ENCODE assay signal across 19 cellular contexts in the genomic region with DNA sequence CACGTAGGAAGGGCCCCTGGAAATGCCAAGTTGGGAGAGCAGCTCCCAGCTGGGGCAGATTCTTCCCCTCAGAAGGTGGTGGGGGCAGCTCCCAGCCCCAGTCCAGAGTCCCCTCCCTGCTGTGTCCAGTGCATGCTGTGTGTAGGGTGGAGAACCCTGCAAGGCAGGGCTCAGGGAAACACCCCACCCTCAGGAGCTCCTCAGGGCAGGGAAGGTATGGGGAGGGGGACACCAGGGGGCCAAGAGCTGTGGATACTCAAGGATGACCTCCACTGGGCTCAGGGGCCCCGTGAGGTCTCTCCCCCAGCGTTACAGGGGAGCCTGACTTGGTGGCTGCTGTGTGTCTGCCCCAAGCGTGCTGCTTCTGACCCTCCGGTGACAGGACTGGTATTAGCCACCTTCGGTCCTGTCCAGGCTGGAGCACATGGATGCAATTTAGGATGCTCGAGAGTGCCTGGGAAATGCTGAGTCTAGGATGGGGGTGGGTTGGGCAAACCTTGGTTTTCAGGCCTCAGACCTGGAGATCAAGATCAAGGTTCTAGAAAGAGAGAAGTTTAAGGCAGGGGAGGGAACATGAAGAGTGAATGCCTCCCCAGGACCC. TPM values are rescaled to one million over a fixed set of nuclear protein-coding genes. Genes with fewer than 3 reads are reported as not detected.
DNase-seq lines count a peak whose midpoint lies in the region; ATAC-seq, FAIRE-seq and TF ChIP-seq lines count a peak whose summit lies in the region.
"Had no signal": no experiment of that assay in that cellular context is flagged by ENCODE, and none has a peak within 500 bp of the region (broad histone marks: within the 10 kb centered on the region; RNA-seq: fewer than 3 reads in every experiment).

No MANE protein-coding gene starts in this region.

- no peak for ATAC-seq in HG02938 (IDR thresholded peaks at IDR 0.05; ENCODE audit: unreplicated experiment)

- H4K20me1 ChIP-seq in BLaER1 treated with 17β-estradiol and CSF1 and Interleukin-3, amounts not matched to agents 10 nM and 100 nM: peaks cover 0 to 24% (median 0%) of the 10 kb centered on the region in 11 experiments; a peak in 2 of 22 replicates
- H4K20me1 ChIP-seq in Karpas-422 (ENCODE audit: insufficient read depth, low read depth, low read length) (peaks cover 28% of the 10 kb centered on the region), H1 (replicated peaks in 1 of 2; ENCODE audit: control insufficient read depth in 1 of 2, insufficient read depth in 2 of 2, low read length in 2 of 2) (peaks cover 5% of the 10 kb centered on the region in 2 experiments)

- H3K4me3 ChIP-seq in BLaER1 treated with 17β-estradiol and CSF1 and Interleukin-3, amounts not matched to agents 10 nM and 100 nM: peak overlapping the region in 8 of 10 experiments; percentile 34 to 51 (median 44); a peak in 13 of 20 replicates
- H3K4me3 ChIP-seq in Karpas-422 (ENCODE audit: low read length) (peak overlapping the region; percentile 56), H1 (ENCODE audit: extremely low read depth in 1 of 4, insufficient read depth in 2 of 4, low read depth in 3 of 4, low read length in 4 of 4) (peak overlapping the region in 3 of 4 experiments; percentile 16 to 42 (median 32); a peak in 5 of 8 replicates), trophoblast cell (ENCODE audit: low read depth, low read length) (no peak overlapping the region), adrenal gland (no peak overlapping the region)
- H3K4me3 ChIP-seq: psoas muscle, skin epidermis, suprapubic skin had no signal

- POLR2A ChIA-PET in H1 (lab: Charles Lee; ENCODE audit: partially characterized antibody): interaction anchor here (4.3 kb wide), 1 partner anchor 11 kb away, joined by 13 read pairs; no protein-coding TSS in a partner anchor

- H3K14ac ChIP-seq in H1 (ENCODE audit: insufficient read length) (no peak overlapping the region), trophoblast cell (ENCODE audit: low read length) (no peak overlapping the region)

- FAIRE-seq in H1 (lab: Jason Lieb, UNC): no peak

- peak overlapping the region; percentile 6; the same call in 1 of the 2 replicates for H2BK12ac ChIP-seq in H1 (ENCODE audit: low read depth, low read length)
- H2BK12ac ChIP-seq in trophoblast cell (ENCODE audit: low read length): no peak overlapping the region

- no peak for TF ChIP-seq EP300 in H1 (IDR thresholded peaks at IDR 0.05; ENCODE audit: borderline replicate concordance in 1 of 2, low read depth in 2 of 2, low read length in 2 of 2)

- peak overlapping the region; percentile 30 for H3K56ac ChIP-seq in H1 (replicated peaks; ENCODE audit: insufficient read length, low read depth, low read length)

- peaks cover 9% of the 10 kb centered on the region; the same call in 1 of the 2 replicates for H3K23me2 ChIP-seq in H1 (ENCODE audit: low read depth, low read length)

- 35% methylated on average over 7 of the region's 7 CpGs; no CpG with 5 or more reads in 1 of the 2 experiments for whole genome bisulfite sequencing in H1 (ENCODE audit: extremely low coverage in 1 of 2, insufficient coverage in 1 of 2, insufficient read length in 1 of 2, insufficient replicate concordance in 2 of 2, low coverage in 1 of 2, low lambda C conversion rate in 2 of 2, missing lambda C conversion rate in 1 of 2), 2 experiments
- no CpG with 5 or more reads among the region's 7 CpGs for WGBS in trophoblast cell (ENCODE audit: extremely low coverage, insufficient coverage, insufficient read length)
- 43 to 69% (median 62%) methylated on average over 5 to 7 of the region's 7 CpGs for WGBS in adrenal gland, 4 donors

- H2BK120ac ChIP-seq in H1 (replicated peaks; ENCODE audit: low read depth, low read length) (peak overlapping the region; percentile 79), trophoblast cell (ENCODE audit: insufficient read depth, low read length, poor library complexity) (no peak overlapping the region)

- TF ChIP-seq CTCF in H1 (IDR thresholded peaks at IDR 0.05; ENCODE audit: control extremely low read depth in 1 of 3, insufficient read depth in 1 of 3, low read depth in 1 of 3, low read length in 3 of 3) (no peak), adrenal gland (IDR thresholded peaks at IDR 0.05) (no peak)

- H4K91ac ChIP-seq in H1 (replicated peaks; ENCODE audit: insufficient read length, low read length): peak overlapping the region; percentile 85
- H4K91ac ChIP-seq in trophoblast cell (ENCODE audit: low read depth, low read length): no peak overlapping the region

- H3K18ac ChIP-seq in H1 (ENCODE audit: extremely low read depth, low read length): peak overlapping the region; percentile 93
- no peak overlapping the region for H3K18ac ChIP-seq in trophoblast cell (ENCODE audit: low read length)

- no peaks in the 10 kb centered on the region for H3K9me3 ChIP-seq in BLaER1 treated with 17β-estradiol and CSF1 and Interleukin-3, amounts not matched to agents 10 nM and 100 nM (replicated peaks in 1 of 11)
- no peaks in the 10 kb centered on the region for H3K9me3 ChIP-seq in Karpas-422 (ENCODE audit: low read length)
- no peaks in the 10 kb centered on the region for H3K9me3 ChIP-seq in H1 (ENCODE audit: insufficient read depth in 2 of 2, low read depth in 1 of 2, low read length in 1 of 2)
- no peaks in the 10 kb centered on the region for H3K9me3 ChIP-seq in trophoblast cell (ENCODE audit: insufficient read depth, low read depth, low read length)
- no peaks in the 10 kb centered on the region for H3K9me3 ChIP-seq in adrenal gland (replicated peaks in 1 of 3)
- H3K9me3 ChIP-seq: neutrophil, psoas muscle, suprapubic skin had no signal

- intact Hi-C loops in adrenal gland (cut with DNase I): loop anchor here in 1 of 2 donors (10.0 kb wide), 1 partner anchor 301 kb away; no protein-coding TSS in a partner anchor

- H3K36me3 ChIP-seq in BLaER1 treated with 17β-estradiol and CSF1 and Interleukin-3, amounts not matched to agents 10 nM and 100 nM: no peaks in the 10 kb centered on the region
- H3K36me3 ChIP-seq in Karpas-422 (ENCODE audit: insufficient read depth, low read length) (no peaks in the 10 kb centered on the region), H1 (ENCODE audit: control insufficient read depth in 2 of 4, insufficient read depth in 4 of 4, low read length in 3 of 4) (no peaks in the 10 kb centered on the region), trophoblast cell (ENCODE audit: control insufficient read depth in 1 of 2, insufficient read depth in 2 of 2, low read length in 2 of 2) (no peaks in the 10 kb centered on the region), adrenal gland (replicated peaks in 1 of 2) (no peaks in the 10 kb centered on the region)
- H3K36me3 ChIP-seq: neutrophil, suprapubic skin had no signal

- peak overlapping the region in 9 of 11 experiments; percentile 46 to 85 (median 77); a peak in 18 of 22 replicates for H3K9ac ChIP-seq in BLaER1 treated with 17β-estradiol and CSF1 and Interleukin-3, amounts not matched to agents 10 nM and 100 nM
- peak overlapping the region; percentile 43 for H3K9ac ChIP-seq in Karpas-422 (ENCODE audit: low read length)
- no peak overlapping the region for H3K9ac ChIP-seq in H1 (replicated peaks in 1 of 4; ENCODE audit: extremely low read depth in 1 of 4, low read depth in 3 of 4, low read length in 3 of 4)
- H3K9ac ChIP-seq in trophoblast cell (ENCODE audit: low read length): peak overlapping the region; percentile 46

- H3K79me1 ChIP-seq in H1 (ENCODE audit: low read depth, low read length): no peaks in the 10 kb centered on the region
- no peaks in the 10 kb centered on the region for H3K79me1 ChIP-seq in trophoblast cell (ENCODE audit: low read length)

- no peak overlapping the region for H4K12ac ChIP-seq in trophoblast cell (ENCODE audit: low read depth, low read length)

- H3K4me1 ChIP-seq in BLaER1 treated with 17β-estradiol and CSF1 and Interleukin-3, amounts not matched to agents 10 nM and 100 nM: peaks cover 39 to 89% (median 86%) of the 10 kb centered on the region in 10 experiments
- peaks cover 40% of the 10 kb centered on the region for H3K4me1 ChIP-seq in Karpas-422 (ENCODE audit: low read length)
- H3K4me1 ChIP-seq in H1 (replicated peaks in 1 of 4; ENCODE audit: control insufficient read depth in 3 of 4, insufficient read depth in 4 of 4, low read length in 3 of 4): peaks cover 9 to 55% (median 47%) of the 10 kb centered on the region in 4 experiments
- H3K4me1 ChIP-seq in trophoblast cell (ENCODE audit: control insufficient read depth in 1 of 2, insufficient read depth in 2 of 2, low read length in 2 of 2): no peaks in the 10 kb centered on the region
- peaks cover 18 to 37% of the 10 kb centered on the region in 2 donors for H3K4me1 ChIP-seq in adrenal gland (replicated peaks in 1 of 2)

- no peak overlapping the region for H4K8ac ChIP-seq in H1 (ENCODE audit: extremely low read depth, insufficient read depth, low read length)
- H4K8ac ChIP-seq in trophoblast cell (ENCODE audit: low read depth, low read length): no peak overlapping the region

- H3K9me2 ChIP-seq in Karpas-422 (replicated peaks; ENCODE audit: insufficient read depth, low read length): no peaks in the 10 kb centered on the region

- H2BK5ac ChIP-seq in H1 (ENCODE audit: low read depth, low read length) (peak overlapping the region; percentile 6; the same call in 1 of the 2 replicates), trophoblast cell (ENCODE audit: low read depth, low read length, poor library complexity) (no peak overlapping the region)

- H2BK15ac ChIP-seq in H1 (ENCODE audit: low read length): 0 out of 2 replicates have a peak overlapping the region, but pooled peaks have one; percentile 72

- TF ChIP-seq RAD21 in H1 (IDR thresholded peaks at IDR 0.05 in 1 of 2, conservative IDR thresholded peaks at IDR 0.05 in 1 of 2; ENCODE audit: low read depth in 2 of 2, low read length in 2 of 2): no peak

- H3K27ac ChIP-seq in BLaER1 treated with 17β-estradiol and CSF1 and Interleukin-3, amounts not matched to agents 10 nM and 100 nM: peak overlapping the region in 9 of 11 experiments; percentile 58 to 97 (median 90); a peak in 18 of 22 replicates
- H3K27ac ChIP-seq in Karpas-422 (ENCODE audit: low read length) (no peak overlapping the region), H1 (ENCODE audit: low read depth, low read length) (no peak overlapping the region), trophoblast cell (ENCODE audit: low read depth, low read length) (no peak overlapping the region), adrenal gland (no peak overlapping the region)
- H3K27ac ChIP-seq: neutrophil, psoas muscle, skin epidermis, suprapubic skin had no signal

- H3K4ac ChIP-seq in H1 (replicated peaks; ENCODE audit: insufficient read length, low read depth, low read length) (peak overlapping the region; percentile 32), trophoblast cell (ENCODE audit: low read depth, low read length) (no peak overlapping the region)

- DNase-seq in Karpas-422 (no peak), H1 (ENCODE audit: low read depth in 1 of 2, low spot score in 2 of 2) (no peak), trophoblast cell (no peak), UCSD-AML1 (lab: John Stamatoyannopoulos, UW; ENCODE audit: unreplicated experiment) (no peak), adrenal gland (no peak), activated T-cell treated with anti-CD3 and anti-CD28 coated beads for 4 hours (no peak)
- DNase-seq: activated CD4-positive, alpha-beta T cell treated with anti-CD3 and anti-CD28 coated beads, Interleukin-2, amount 50 U/mL, for 1 hour; aorta; glutamatergic neuron; MV-4-11 had no signal

- H4K5ac ChIP-seq in H1 (ENCODE audit: insufficient read length, low read depth, low read length): peak overlapping the region; percentile 77

- CTCF ChIA-PET in H1 (lab: Charles Lee; ENCODE audit: partially characterized antibody): interaction anchor here (1.1 to 4.8 kb wide), 5 partner anchors 12 to 69 kb away, joined by 3 to 60 read pairs (median 12); no protein-coding TSS in a partner anchor

- H3K4me2 ChIP-seq in BLaER1 treated with 17β-estradiol and CSF1 and Interleukin-3, amounts not matched to agents 10 nM and 100 nM: peak overlapping the region; percentile 81 to 100 (median 96)
- H3K4me2 ChIP-seq in Karpas-422 (ENCODE audit: low read depth, low read length, poor library complexity, severe bottlenecking) (peak overlapping the region; percentile 78), H1 (ENCODE audit: insufficient read depth in 1 of 2, low read depth in 2 of 2, low read length in 2 of 2) (peak overlapping the region; percentile 58 to 65), trophoblast cell (ENCODE audit: low read length) (no peak overlapping the region)

- no peak overlapping the region for H2AK5ac ChIP-seq in H1 (ENCODE audit: low read depth, low read length)
- H2AK5ac ChIP-seq in trophoblast cell (ENCODE audit: low read length): no peak overlapping the region

- H2AFZ ChIP-seq in Karpas-422 (ENCODE audit: low read length) (no peak overlapping the region), H1 (ENCODE audit: low read length) (no peak overlapping the region), trophoblast cell (ENCODE audit: insufficient read depth, low read length, poor library complexity) (no peak overlapping the region)

- H3K27me3 ChIP-seq in BLaER1 treated with 17β-estradiol and CSF1 and Interleukin-3, amounts not matched to agents 10 nM and 100 nM: peaks cover 0 to 8% (median 0%) of the 10 kb centered on the region in 11 experiments; a peak in 1 of 22 replicates
- H3K27me3 ChIP-seq in Karpas-422 (ENCODE audit: low read length) (no peaks in the 10 kb centered on the region), H1 (replicated peaks in 1 of 4; ENCODE audit: control insufficient read depth in 3 of 4, extremely low read depth in 1 of 4, insufficient read depth in 3 of 4, low read length in 3 of 4) (peaks cover 0 to 30% (median 12%) of the 10 kb centered on the region in 4 experiments; a peak in 3 of 7 replicates), trophoblast cell (ENCODE audit: insufficient read depth, low read length) (peaks cover 7% of the 10 kb centered on the region), adrenal gland (no peaks in the 10 kb centered on the region)

- H3K23ac ChIP-seq in H1 (ENCODE audit: insufficient read length) (no peak overlapping the region), trophoblast cell (ENCODE audit: low read length) (no peak overlapping the region)

- H3K79me2 ChIP-seq in Karpas-422 (ENCODE audit: low read length) (no peaks in the 10 kb centered on the region), H1 (ENCODE audit: control insufficient read depth in 1 of 2, insufficient read depth in 2 of 2, low read length in 2 of 2) (no peaks in the 10 kb centered on the region), trophoblast cell (ENCODE audit: control insufficient read depth, insufficient read depth, low read length, poor library complexity) (no peaks in the 10 kb centered on the region)

- peak overlapping the region; percentile 43; the same call in 1 of the 2 replicates for H2BK20ac ChIP-seq in H1 (ENCODE audit: low read length)

- TF ChIP-seq POLR2A in H1 (IDR thresholded peaks at IDR 0.05; ENCODE audit: control extremely low read depth in 1 of 2, low read depth in 2 of 2, low read length in 2 of 2) (no peak), adrenal gland (IDR thresholded peaks at IDR 0.05) (no peak)

RNA-seq across cellular contexts. Expression of a gene that starts 16.1 kb away (rescaled TPM):
- not detected in 2 replicates for total RNA-seq in Karpas-422 (2014; rRNA removed; shearing (Covaris generic); ENCODE audit: low replicate concordance)
- 0.20 and 0.34 TPM in 2 replicates for total RNA-seq in H1 (2021; fragmentation: NEBNext Ultra II Directional; extraction: Animal tissue kit (Norgen Biotek cat#: 25700))
- polyA plus RNA-seq in H1 (2011; rRNA removed): 0.36 and 1.0 TPM in 2 replicates
- polyA plus RNA-seq in H1 (2011; cell fraction: cytosol; rRNA removed): 0.92 TPM
- polyA plus RNA-seq in H1 (2011; cell fraction: nucleus; rRNA removed): 1.5 TPM
- 0.41 to 0.54 TPM (median 0.45 TPM) in 4 replicates for polyA plus RNA-seq in H1 (2012, experiment 1 of 2)
- 0.33 TPM for polyA plus RNA-seq in H1 (2012, experiment 2 of 2)
- polyA plus RNA-seq in H1 (2013, experiment 1 of 2): 0.06 TPM
- 0.09 TPM for polyA plus RNA-seq in H1 (2013, experiment 2 of 2)
- polyA minus RNA-seq in H1 (2011; rRNA and poly(A)+ RNA removed): 0.10 and 0.60 TPM in 2 replicates
- 0.51 TPM for polyA minus RNA-seq in H1 (2011; cell fraction: cytosol; rRNA and poly(A)+ RNA removed)
- 0.50 TPM for polyA minus RNA-seq in H1 (2011; cell fraction: nucleus; rRNA and poly(A)+ RNA removed)
- polyA plus RNA-seq in trophoblast cell (2013): not detected in 2 replicates
- total RNA-seq in adrenal gland: 10 to 100 TPM in 4 of 8 donors, 1 to 10 TPM in 3, under 1 TPM in 1; 0.77 to 15.1 (median 8.4) TPM
- polyA plus RNA-seq in adrenal gland: 1 to 10 TPM; 2.7 to 7.4 (median 5.0) TPM
- total RNA-seq: aorta; cardiac septum; left cardiac atrium; psoas muscle; T-helper 2 cell treated with Interferon-gamma antibody and Interleukin-4, amounts not matched to agents 100 ng/mL and 5 ng/mL, for 36 hours had no signal

Comparison
In these comparisons a context has a peak if more than half of its experiments do, and no peak if none do; other contexts are left out.
1. H3K27ac ChIP-seq: peak in BLaER1 treated with 17β-estradiol and CSF1 and Interleukin-3, amounts not matched to agents 10 nM and 100 nM (9 of 11); none in Karpas-422 (single experiment), H1 (single experiment), trophoblast cell (single experiment) and adrenal gland (0 of 5).
2. H3K4me3 ChIP-seq: peak in BLaER1 treated with 17β-estradiol and CSF1 and Interleukin-3, amounts not matched to agents 10 nM and 100 nM (8 of 10), Karpas-422 (single experiment) and H1 (3 of 4); none in trophoblast cell (single experiment) and adrenal gland (0 of 4).
3. H3K9ac ChIP-seq: peak in BLaER1 treated with 17β-estradiol and CSF1 and Interleukin-3, amounts not matched to agents 10 nM and 100 nM (9 of 11), Karpas-422 (single experiment) and trophoblast cell (single experiment); none in H1 (0 of 4).